ENCODE assay signal across 2 cellular contexts in the genomic region with DNA sequence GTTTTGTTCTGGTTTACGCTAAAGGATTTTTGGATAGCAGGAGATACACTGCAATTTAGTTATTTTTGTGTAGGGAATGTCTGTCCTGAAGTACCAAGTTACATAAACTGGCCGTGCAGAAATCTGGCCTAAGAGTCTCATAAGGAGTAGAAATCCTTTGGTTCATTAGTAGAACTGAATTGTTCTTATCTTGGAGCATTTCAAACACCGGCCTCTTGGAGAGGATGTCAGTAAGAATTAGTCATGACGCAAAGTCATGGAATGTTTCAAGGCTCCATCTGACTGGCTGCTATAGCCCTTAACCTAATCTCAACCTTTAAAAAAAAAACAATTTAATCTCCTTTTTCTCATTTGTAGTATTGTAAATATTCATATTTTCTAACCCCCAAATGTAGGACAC.
TF ChIP-seq lines count a peak whose summit lies in the region.

No MANE protein-coding gene starts in this region.

TF ChIP-seq in SK-N-SH treated with all-trans-retinoic acid at 6 μM for 48 hours, 23 proteins besides CTCF, POLR2A, EP300 and RAD21:
- TF ChIP-seq, protein P1, sequence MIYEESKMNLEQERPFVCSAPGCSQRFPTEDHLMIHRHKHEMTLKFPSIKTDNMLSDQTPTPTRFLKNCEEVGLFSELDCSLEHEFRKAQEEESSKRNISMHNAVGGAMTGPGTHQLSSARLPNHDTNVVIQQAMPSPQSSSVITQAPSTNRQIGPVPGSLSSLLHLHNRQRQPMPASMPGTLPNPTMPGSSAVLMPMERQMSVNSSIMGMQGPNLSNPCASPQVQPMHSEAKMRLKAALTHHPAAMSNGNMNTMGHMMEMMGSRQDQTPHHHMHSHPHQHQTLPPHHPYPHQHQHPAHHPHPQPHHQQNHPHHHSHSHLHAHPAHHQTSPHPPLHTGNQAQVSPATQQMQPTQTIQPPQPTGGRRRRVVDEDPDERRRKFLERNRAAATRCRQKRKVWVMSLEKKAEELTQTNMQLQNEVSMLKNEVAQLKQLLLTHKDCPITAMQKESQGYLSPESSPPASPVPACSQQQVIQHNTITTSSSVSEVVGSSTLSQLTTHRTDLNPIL (CRISPR knock-in tag; IDR thresholded peaks at IDR 0.05; ENCODE audit: low read depth) = no peak
- TF ChIP-seq ISL1 (CRISPR knock-in tag; IDR thresholded peaks at IDR 0.05) = peak; percentile 34; the same call in 1 of the 2 replicates
TF ChIP-seq in SK-N-SH treated with all-trans-retinoic acid at 6 μM for 48 hours: peak in this region for 1.

TF ChIP-seq in SK-N-SH, 30 proteins besides CTCF, POLR2A, EP300 and RAD21:
- TF ChIP-seq, protein P2, sequence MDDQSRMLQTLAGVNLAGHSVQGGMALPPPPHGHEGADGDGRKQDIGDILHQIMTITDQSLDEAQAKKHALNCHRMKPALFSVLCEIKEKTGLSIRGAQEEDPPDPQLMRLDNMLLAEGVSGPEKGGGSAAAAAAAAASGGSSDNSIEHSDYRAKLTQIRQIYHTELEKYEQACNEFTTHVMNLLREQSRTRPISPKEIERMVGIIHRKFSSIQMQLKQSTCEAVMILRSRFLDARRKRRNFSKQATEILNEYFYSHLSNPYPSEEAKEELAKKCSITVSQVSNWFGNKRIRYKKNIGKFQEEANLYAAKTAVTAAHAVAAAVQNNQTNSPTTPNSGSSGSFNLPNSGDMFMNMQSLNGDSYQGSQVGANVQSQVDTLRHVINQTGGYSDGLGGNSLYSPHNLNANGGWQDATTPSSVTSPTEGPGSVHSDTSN (IDR thresholded peaks at IDR 0.05) = no peak
- TF ChIP-seq TEAD4 (IDR thresholded peaks at IDR 0.05; ENCODE audit: borderline replicate concordance, insufficient read depth) (no peak), RFX5 (IDR thresholded peaks at IDR 0.05; ENCODE audit: low read length) (no peak), RCOR1 (IDR thresholded peaks at IDR 0.05; ENCODE audit: low read length) (no peak), TAF1 (IDR thresholded peaks at IDR 0.05; ENCODE audit: borderline replicate concordance, low read depth, low read length) (no peak), NFIC (IDR thresholded peaks at IDR 0.05; ENCODE audit: borderline replicate concordance) (no peak), NRF1 (IDR thresholded peaks at IDR 0.05; ENCODE audit: low read depth, low read length) (no peak), TCF12 (IDR thresholded peaks at IDR 0.05) (no peak), POLR2AphosphoS5 (IDR thresholded peaks at IDR 0.05; ENCODE audit: low read depth, low read length) (no peak), JUND (IDR thresholded peaks at IDR 0.05) (no peak), CHD2 (IDR thresholded peaks at IDR 0.05; ENCODE audit: low read length, partially characterized antibody) (no peak), FOXM1 (IDR thresholded peaks at IDR 0.05; ENCODE audit: low read depth) (no peak), ELF1 (IDR thresholded peaks at IDR 0.05) (no peak), YY1 (IDR thresholded peaks at IDR 0.05; ENCODE audit: low read depth) (no peak), SIN3A (IDR thresholded peaks at IDR 0.05; ENCODE audit: borderline replicate concordance, low read depth, low read length) (no peak)
- TF ChIP-seq, protein P3, sequence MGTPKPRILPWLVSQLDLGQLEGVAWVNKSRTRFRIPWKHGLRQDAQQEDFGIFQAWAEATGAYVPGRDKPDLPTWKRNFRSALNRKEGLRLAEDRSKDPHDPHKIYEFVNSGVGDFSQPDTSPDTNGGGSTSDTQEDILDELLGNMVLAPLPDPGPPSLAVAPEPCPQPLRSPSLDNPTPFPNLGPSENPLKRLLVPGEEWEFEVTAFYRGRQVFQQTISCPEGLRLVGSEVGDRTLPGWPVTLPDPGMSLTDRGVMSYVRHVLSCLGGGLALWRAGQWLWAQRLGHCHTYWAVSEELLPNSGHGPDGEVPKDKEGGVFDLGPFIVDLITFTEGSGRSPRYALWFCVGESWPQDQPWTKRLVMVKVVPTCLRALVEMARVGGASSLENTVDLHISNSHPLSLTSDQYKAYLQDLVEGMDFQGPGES (IDR thresholded peaks at IDR 0.05; ENCODE audit: low read depth, low read length) = no peak
- TF ChIP-seq, protein P4, sequence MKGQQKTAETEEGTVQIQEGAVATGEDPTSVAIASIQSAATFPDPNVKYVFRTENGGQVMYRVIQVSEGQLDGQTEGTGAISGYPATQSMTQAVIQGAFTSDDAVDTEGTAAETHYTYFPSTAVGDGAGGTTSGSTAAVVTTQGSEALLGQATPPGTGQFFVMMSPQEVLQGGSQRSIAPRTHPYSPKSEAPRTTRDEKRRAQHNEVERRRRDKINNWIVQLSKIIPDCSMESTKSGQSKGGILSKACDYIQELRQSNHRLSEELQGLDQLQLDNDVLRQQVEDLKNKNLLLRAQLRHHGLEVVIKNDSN (IDR thresholded peaks at IDR 0.05; ENCODE audit: borderline replicate concordance, low read depth) = no peak
- TF ChIP-seq, protein P5, sequence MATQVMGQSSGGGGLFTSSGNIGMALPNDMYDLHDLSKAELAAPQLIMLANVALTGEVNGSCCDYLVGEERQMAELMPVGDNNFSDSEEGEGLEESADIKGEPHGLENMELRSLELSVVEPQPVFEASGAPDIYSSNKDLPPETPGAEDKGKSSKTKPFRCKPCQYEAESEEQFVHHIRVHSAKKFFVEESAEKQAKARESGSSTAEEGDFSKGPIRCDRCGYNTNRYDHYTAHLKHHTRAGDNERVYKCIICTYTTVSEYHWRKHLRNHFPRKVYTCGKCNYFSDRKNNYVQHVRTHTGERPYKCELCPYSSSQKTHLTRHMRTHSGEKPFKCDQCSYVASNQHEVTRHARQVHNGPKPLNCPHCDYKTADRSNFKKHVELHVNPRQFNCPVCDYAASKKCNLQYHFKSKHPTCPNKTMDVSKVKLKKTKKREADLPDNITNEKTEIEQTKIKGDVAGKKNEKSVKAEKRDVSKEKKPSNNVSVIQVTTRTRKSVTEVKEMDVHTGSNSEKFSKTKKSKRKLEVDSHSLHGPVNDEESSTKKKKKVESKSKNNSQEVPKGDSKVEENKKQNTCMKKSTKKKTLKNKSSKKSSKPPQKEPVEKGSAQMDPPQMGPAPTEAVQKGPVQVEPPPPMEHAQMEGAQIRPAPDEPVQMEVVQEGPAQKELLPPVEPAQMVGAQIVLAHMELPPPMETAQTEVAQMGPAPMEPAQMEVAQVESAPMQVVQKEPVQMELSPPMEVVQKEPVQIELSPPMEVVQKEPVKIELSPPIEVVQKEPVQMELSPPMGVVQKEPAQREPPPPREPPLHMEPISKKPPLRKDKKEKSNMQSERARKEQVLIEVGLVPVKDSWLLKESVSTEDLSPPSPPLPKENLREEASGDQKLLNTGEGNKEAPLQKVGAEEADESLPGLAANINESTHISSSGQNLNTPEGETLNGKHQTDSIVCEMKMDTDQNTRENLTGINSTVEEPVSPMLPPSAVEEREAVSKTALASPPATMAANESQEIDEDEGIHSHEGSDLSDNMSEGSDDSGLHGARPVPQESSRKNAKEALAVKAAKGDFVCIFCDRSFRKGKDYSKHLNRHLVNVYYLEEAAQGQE (IDR thresholded peaks at IDR 0.05; ENCODE audit: low read depth, low read length) = no peak
- TF ChIP-seq, protein P6, sequence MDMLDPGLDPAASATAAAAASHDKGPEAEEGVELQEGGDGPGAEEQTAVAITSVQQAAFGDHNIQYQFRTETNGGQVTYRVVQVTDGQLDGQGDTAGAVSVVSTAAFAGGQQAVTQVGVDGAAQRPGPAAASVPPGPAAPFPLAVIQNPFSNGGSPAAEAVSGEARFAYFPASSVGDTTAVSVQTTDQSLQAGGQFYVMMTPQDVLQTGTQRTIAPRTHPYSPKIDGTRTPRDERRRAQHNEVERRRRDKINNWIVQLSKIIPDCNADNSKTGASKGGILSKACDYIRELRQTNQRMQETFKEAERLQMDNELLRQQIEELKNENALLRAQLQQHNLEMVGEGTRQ (IDR thresholded peaks at IDR 0.05; ENCODE audit: borderline replicate concordance, low read depth, low read length) = no peak
- TF ChIP-seq, protein P7, sequence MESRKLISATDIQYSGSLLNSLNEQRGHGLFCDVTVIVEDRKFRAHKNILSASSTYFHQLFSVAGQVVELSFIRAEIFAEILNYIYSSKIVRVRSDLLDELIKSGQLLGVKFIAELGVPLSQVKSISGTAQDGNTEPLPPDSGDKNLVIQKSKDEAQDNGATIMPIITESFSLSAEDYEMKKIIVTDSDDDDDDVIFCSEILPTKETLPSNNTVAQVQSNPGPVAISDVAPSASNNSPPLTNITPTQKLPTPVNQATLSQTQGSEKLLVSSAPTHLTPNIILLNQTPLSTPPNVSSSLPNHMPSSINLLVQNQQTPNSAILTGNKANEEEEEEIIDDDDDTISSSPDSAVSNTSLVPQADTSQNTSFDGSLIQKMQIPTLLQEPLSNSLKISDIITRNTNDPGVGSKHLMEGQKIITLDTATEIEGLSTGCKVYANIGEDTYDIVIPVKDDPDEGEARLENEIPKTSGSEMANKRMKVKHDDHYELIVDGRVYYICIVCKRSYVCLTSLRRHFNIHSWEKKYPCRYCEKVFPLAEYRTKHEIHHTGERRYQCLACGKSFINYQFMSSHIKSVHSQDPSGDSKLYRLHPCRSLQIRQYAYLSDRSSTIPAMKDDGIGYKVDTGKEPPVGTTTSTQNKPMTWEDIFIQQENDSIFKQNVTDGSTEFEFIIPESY (IDR thresholded peaks at IDR 0.05; ENCODE audit: borderline replicate concordance, low read depth) = no peak
